In the genomic region with DNA sequence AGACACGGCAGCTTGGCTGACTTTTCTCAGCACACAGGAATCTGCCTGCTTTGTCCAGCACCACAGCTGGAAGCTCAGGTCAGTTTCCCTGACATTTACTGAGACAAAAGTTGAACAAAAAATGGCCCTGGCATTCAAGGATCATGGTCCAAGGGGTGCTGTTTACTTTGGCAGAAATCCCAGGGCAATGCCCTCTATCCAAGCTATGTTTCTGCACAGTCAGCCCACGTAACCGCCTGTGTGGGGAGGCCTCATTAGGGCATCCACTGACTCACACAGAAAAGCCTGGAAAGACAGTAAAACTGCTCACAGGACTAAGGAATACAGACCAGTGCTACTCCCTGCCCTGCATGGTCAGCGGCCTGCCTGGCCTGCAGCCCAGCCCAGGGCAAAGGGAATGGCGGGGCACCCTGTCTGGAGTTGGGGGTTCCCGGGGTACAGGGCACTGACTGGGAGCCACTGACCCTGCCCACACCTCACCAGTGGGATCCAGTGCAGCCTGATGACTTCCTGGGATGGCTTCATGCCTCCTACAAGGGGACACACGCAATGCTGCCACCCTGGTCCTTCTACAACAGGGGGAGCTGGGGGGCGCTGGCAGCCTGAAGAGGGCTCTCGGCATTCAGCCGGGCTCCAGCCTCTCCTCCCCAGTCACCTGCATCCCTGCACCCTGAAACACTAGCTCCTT, we compare ENCODE assay signal across 1 cellular context.
TF ChIP-seq lines count a peak whose summit lies in the region.

No MANE protein-coding gene starts in this region.

TF ChIP-seq in GM23338, 12 proteins besides CTCF, POLR2A, EP300 and RAD21 (continued from another document):
- TF ChIP-seq ZNF331 (CRISPR knock-in tag; IDR thresholded peaks at IDR 0.05; ENCODE audit: low read depth) = no peak
